8 cellular contexts compared by ENCODE assay signal in the genomic region with DNA sequence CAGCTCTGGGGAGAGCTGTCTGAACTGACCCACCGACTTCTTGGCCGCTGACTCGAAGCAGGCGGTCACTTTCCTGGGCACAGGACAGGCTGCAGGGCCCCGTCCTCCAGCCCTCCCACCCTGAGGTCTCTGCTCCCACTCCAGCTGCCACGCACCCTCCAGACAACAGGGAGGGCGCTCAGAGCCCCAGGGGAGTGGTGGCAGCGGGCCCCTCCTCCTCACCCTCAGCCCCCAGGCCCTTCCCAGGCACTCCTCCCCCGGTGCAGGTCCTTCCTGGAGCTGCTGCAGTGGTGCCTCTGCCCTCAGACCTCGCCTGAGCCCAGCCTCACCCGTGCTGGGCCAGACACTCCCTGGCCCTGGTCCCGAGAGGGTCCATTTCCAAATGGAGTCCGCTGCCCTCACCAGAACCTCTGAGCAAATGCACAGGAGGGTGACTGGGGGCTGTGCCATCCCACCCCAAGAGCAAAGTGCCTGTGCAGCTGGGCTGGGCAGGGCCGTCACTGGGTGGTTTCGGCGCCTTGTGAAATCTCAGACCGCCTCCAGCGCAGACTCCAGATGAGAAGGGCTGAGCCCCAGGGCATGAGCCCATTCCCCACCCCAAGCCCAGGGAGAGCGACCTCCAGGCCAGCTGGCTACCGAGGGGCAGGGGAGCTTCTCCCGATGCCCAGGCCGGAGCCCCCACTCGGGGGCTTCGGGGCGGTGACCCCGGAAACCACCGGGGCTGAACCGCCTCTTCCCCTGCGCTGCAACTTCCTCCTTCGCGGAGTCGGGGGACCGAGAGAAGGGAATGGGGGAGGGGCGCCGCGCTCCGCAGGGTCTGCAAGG. TPM values are rescaled to one million over a fixed set of nuclear protein-coding genes. Genes with fewer than 3 reads are reported as not detected.
DNase-seq lines count a peak whose midpoint lies in the region; ATAC-seq and TF ChIP-seq lines count a peak whose summit lies in the region.

No MANE protein-coding gene starts in this region.

- H3K27ac ChIP-seq in ovary = no peak overlapping the region

- H3K4me3 ChIP-seq in fibroblast of villous mesenchyme (ENCODE audit: low read depth, low read length) = peak overlapping the region; percentile 84
- H3K4me3 ChIP-seq in ovary = peak overlapping the region; percentile 62

- no peak for TF ChIP-seq CTCF in activated B cell treated with CpG ODN at 0.5 μM for 24 hours (IDR thresholded peaks at IDR 0.05)
- no peak for TF ChIP-seq CTCF in fibroblast of villous mesenchyme (IDR thresholded peaks at IDR 0.05; ENCODE audit: insufficient read depth, low read depth, low read length)
- no peak for TF ChIP-seq CTCF in ovary (IDR thresholded peaks at IDR 0.05)

- CTCF ChIA-PET in activated B cell treated with CpG ODN at 0.5 μM for 24 hours (lab: Charles Lee) = interaction anchor here (1.4 kb wide), 1 partner anchor 35 kb away, joined by 5 read pairs; no protein-coding TSS in a partner anchor

- intact Hi-C loops in activated B cell treated with CpG ODN at 0.5 μM for 24 hours (cut with micrococcal nuclease) (loop anchor here (2.0 to 5.0 kb wide), 4 partner anchors 153 to 699 kb away; a partner anchor contains a TSS), ovary (cut with DNase I) (no loop called here)

- H3K9me3 ChIP-seq in ovary = no peaks in the 10 kb centered on the region

- H3K27me3 ChIP-seq in ovary = no peaks in the 10 kb centered on the region

- peak; percentile 64 for DNase-seq in AG08396 (ENCODE audit: low spot score)
- DNase-seq in activated B cell treated with CpG ODN at 0.5 μM for 24 hours = peak; percentile 66
- peak; percentile 47 for DNase-seq in fibroblast of villous mesenchyme (ENCODE audit: low read depth)
- no peak for DNase-seq in ovary
- no peak for DNase-seq in DMS79 (lab: John Stamatoyannopoulos, UW)

- no peaks in the 10 kb centered on the region for H3K27me3 Mint-ChIP-seq in activated B cell treated with CpG ODN at 0.5 μM for 24 hours

- POLR2A ChIA-PET in activated B cell treated with CpG ODN at 0.5 μM for 24 hours (lab: Charles Lee) = interaction anchor here (0.9 to 6.4 kb wide), 14 partner anchors 8 to 162 kb away, joined by 3 to 102 read pairs (median 6); a partner anchor contains a TSS

- TF ChIP-seq EP300 in ovary (IDR thresholded peaks at IDR 0.05) = no peak

- H3K9me3 Mint-ChIP-seq in activated B cell treated with CpG ODN at 0.5 μM for 24 hours = no peaks in the 10 kb centered on the region

- ATAC-seq in GM19025 (IDR thresholded peaks at IDR 0.05; ENCODE audit: low read depth, unreplicated experiment) (peak; percentile 5), HG03521 (IDR thresholded peaks at IDR 0.05; ENCODE audit: unreplicated experiment) (peak; percentile 13), activated B cell treated with CpG ODN at 0.5 μM for 24 hours (ENCODE audit: low read depth) (peak; percentile 6), HG03469 (IDR thresholded peaks at IDR 0.05; ENCODE audit: unreplicated experiment) (no peak)

- TF ChIP-seq POLR2A in ovary (IDR thresholded peaks at IDR 0.05) = no peak

- 13 to 35% (median 19%) methylated on average over 21 to 37 of the region's 37 CpGs for WGBS in ovary, 3 donors

- H3K27ac Mint-ChIP-seq in activated B cell treated with CpG ODN at 0.5 μM for 24 hours = peak overlapping the region; percentile 92

- H3K4me3 Mint-ChIP-seq in activated B cell treated with CpG ODN at 0.5 μM for 24 hours = peak overlapping the region; percentile 93

- H3K4me1 ChIP-seq in ovary (ENCODE audit: insufficient read depth) = no peaks in the 10 kb centered on the region

- peaks cover 57% of the 10 kb centered on the region for H3K4me1 Mint-ChIP-seq in activated B cell treated with CpG ODN at 0.5 μM for 24 hours

- H3K36me3 ChIP-seq in ovary = no peaks in the 10 kb centered on the region

- H3K36me3 Mint-ChIP-seq in activated B cell treated with CpG ODN at 0.5 μM for 24 hours (ENCODE audit: low read depth) = peaks cover 44% of the 10 kb centered on the region

RNA-seq across cellular contexts. Expression of a gene that starts 0.7 kb away (rescaled TPM):
- total RNA-seq in activated B cell treated with CpG ODN at 0.5 μM for 24 hours = 432 and 456 TPM in 2 replicates
- 152 and 167 TPM in 2 replicates for total RNA-seq in fibroblast of villous mesenchyme
- total RNA-seq in ovary = 100 to 1,000 TPM in 1 of 7 donors, 10 to 100 TPM in 6; 17.5 to 244 (median 63.0) TPM
- polyA plus RNA-seq in ovary = 10 to 100 TPM in 1 of 2 donors, 1 to 10 TPM in 1; 6.5 to 51.5 TPM

RNA-seq across cellular contexts. Expression of a gene that starts 11.8 kb away (rescaled TPM):
- total RNA-seq in activated B cell treated with CpG ODN at 0.5 μM for 24 hours = 0.34 and 0.69 TPM in 2 replicates
- total RNA-seq in fibroblast of villous mesenchyme = not detected in 2 replicates
- not detected for total RNA-seq in ovary
- not detected for polyA plus RNA-seq in ovary

RNA-seq across cellular contexts. Expression of a gene that starts 12.8 kb away (rescaled TPM):
- total RNA-seq in activated B cell treated with CpG ODN at 0.5 μM for 24 hours = 115 and 140 TPM in 2 replicates
- total RNA-seq in fibroblast of villous mesenchyme = 111 and 124 TPM in 2 replicates
- 100 to 1,000 TPM in 1 of 7 donors, 10 to 100 TPM in 5, 1 to 10 TPM in 1; 9.1 to 135 (median 20.9) TPM for total RNA-seq in ovary
- polyA plus RNA-seq in ovary = 10 to 100 TPM in 1 of 2 donors, 1 to 10 TPM in 1; 9.2 to 22.6 TPM

RNA-seq across cellular contexts. Expression of a gene that starts 36.2 kb away (rescaled TPM):
- total RNA-seq in activated B cell treated with CpG ODN at 0.5 μM for 24 hours = 1.5 and 2.7 TPM in 2 replicates
- not detected in 2 replicates for total RNA-seq in fibroblast of villous mesenchyme
- 1 to 10 TPM in 1 of 7 donors, under 1 TPM in 3, not detected in 3; 0.12 to 1.0 (median 0.25) TPM for total RNA-seq in ovary
- under 1 TPM in 1 of 2 donors, not detected in 1; 0.28 TPM for polyA plus RNA-seq in ovary

RNA-seq across cellular contexts. Expression of a gene that starts 56.1 kb away (rescaled TPM):
- 31.0 and 45.3 TPM in 2 replicates for total RNA-seq in activated B cell treated with CpG ODN at 0.5 μM for 24 hours
- total RNA-seq in fibroblast of villous mesenchyme = 13.0 and 19.0 TPM in 2 replicates
- total RNA-seq in ovary = 10 to 100 TPM; 17.3 to 26.5 (median 22.2) TPM
- polyA plus RNA-seq in ovary = 10 to 100 TPM in 1 of 2 donors, 1 to 10 TPM in 1; 4.7 to 14.0 TPM

Comparison
In these comparisons a context has a peak if more than half of its experiments do, and no peak if none do; other contexts are left out.
1. DNase-seq: peak in AG08396 (single experiment), activated B cell treated with CpG ODN at 0.5 μM for 24 hours (single experiment) and fibroblast of villous mesenchyme (single experiment); none in ovary (0 of 5) and DMS79 (single experiment).